In the genomic region with DNA sequence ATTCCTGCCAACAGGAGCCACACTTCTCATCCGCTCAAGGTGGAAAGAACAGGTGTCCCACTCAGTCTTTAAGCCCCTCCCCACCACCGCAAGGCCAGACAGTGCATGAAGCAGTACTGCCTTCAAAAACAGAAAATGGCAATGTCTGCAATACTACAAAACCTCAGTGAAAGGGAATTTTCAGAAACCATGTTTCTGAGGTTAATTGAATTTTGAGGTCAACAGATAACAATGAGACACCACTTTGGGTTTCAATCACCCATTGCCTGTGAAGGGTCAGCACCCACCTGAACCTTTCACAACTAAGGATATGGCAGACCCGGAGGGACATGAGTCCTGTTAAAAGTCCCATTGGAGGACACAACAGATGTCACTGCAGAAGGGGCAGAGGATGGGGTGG, we compare ENCODE assay signal across 16 cellular contexts. TPM values are rescaled to one million over a fixed set of nuclear protein-coding genes. Genes with fewer than 3 reads are reported as not detected.
A peak's percentile ranks its signal among the peaks of the same experiment; 100 is the strongest.
DNase-seq lines count a peak whose midpoint lies in the region; ATAC-seq and TF ChIP-seq lines count a peak whose summit lies in the region.
"Had no signal": no experiment of that assay in that cellular context is flagged by ENCODE, and none has a peak within 500 bp of the region (broad histone marks: within the 10 kb centered on the region; RNA-seq: fewer than 3 reads in every experiment).

No MANE protein-coding gene starts in this region.

- H3K23ac ChIP-seq in mesenchymal stem cell (ENCODE audit: low read length in 2 of 2): no peak overlapping the region

- H3K36me3 ChIP-seq in CD4-positive, alpha-beta memory T cell (ENCODE audit: insufficient read depth, low read length): peaks cover 31% of the 10 kb centered on the region
- H3K36me3 ChIP-seq in SJCRH30: no peaks in the 10 kb centered on the region
- no peaks in the 10 kb centered on the region for H3K36me3 ChIP-seq in mesenchymal stem cell (ENCODE audit: control insufficient read depth in 1 of 2, insufficient read depth in 2 of 2, low read depth in 1 of 2, low read length in 2 of 2)
- H3K36me3 ChIP-seq: suprapubic skin had no signal

- H3K9me3 Mint-ChIP-seq in CD4-positive, alpha-beta memory T cell: no peaks in the 10 kb centered on the region
- no peaks in the 10 kb centered on the region for H3K9me3 Mint-ChIP-seq in activated B cell treated with CpG ODN at 0.5 μM for 24 hours
- no peaks in the 10 kb centered on the region for H3K9me3 Mint-ChIP-seq in mesothelial cell of epicardium

- peak overlapping the region; percentile 24 for H3K27ac ChIP-seq in CD4-positive, alpha-beta memory T cell (ENCODE audit: low read depth, low read length)
- H3K27ac ChIP-seq in SJCRH30 (no peak overlapping the region), mesenchymal stem cell (ENCODE audit: low read length, poor library complexity, severe bottlenecking) (no peak overlapping the region)
- H3K27ac ChIP-seq: BLaER1 treated with 17β-estradiol and CSF1 and Interleukin-3, amounts not matched to agents 10 nM and 100 nM; hepatocyte; parathyroid adenoma; suprapubic skin had no signal

- peak; percentile 40 for ATAC-seq in GM18909 (IDR thresholded peaks at IDR 0.05; ENCODE audit: poor library complexity, unreplicated experiment)
- ATAC-seq in HG02938 (IDR thresholded peaks at IDR 0.05; ENCODE audit: unreplicated experiment): peak; percentile 29
- no peak for ATAC-seq in activated B cell treated with CpG ODN at 0.5 μM for 24 hours (ENCODE audit: low read depth)
- ATAC-seq in left colon: no peak

- intact Hi-C loops in CD4-positive, alpha-beta memory T cell (cut with micrococcal nuclease): no loop called here
- intact Hi-C loops in activated B cell treated with CpG ODN at 0.5 μM for 24 hours (cut with micrococcal nuclease) (no loop called here), left colon (cut with DNase I, micrococcal nuclease) (no loop called here)

- POLR2A ChIA-PET in CD4-positive, alpha-beta memory T cell (lab: Charles Lee; ENCODE audit: partially characterized antibody): interaction anchor here (0.6 kb wide), 1 partner anchor 139 kb away, joined by 3 read pairs; no protein-coding TSS in a partner anchor
- POLR2A ChIA-PET in activated B cell treated with CpG ODN at 0.5 μM for 24 hours (lab: Charles Lee): no interaction called here

- no peak overlapping the region for H3K4ac ChIP-seq in mesenchymal stem cell (ENCODE audit: low read depth in 1 of 2, low read length in 2 of 2)

- no peak overlapping the region for H2BK12ac ChIP-seq in mesenchymal stem cell (ENCODE audit: low read length in 2 of 2)

- no peaks in the 10 kb centered on the region for H3K9me3 ChIP-seq in CD4-positive, alpha-beta memory T cell (ENCODE audit: control insufficient read depth in 1 of 2, low read length in 2 of 2)
- H3K9me3 ChIP-seq in SJCRH30 (replicated peaks): no peaks in the 10 kb centered on the region
- H3K9me3 ChIP-seq in mesenchymal stem cell (ENCODE audit: control insufficient read depth, low read length): no peaks in the 10 kb centered on the region
- H3K9me3 ChIP-seq: suprapubic skin had no signal

- H3K4me2 ChIP-seq in mesenchymal stem cell (ENCODE audit: low read length, poor library complexity, severe bottlenecking): no peak overlapping the region
- H3K4me2 ChIP-seq: hepatocyte had no signal

- peak overlapping the region; percentile 68 to 92 (median 88) for H3K27ac Mint-ChIP-seq in CD4-positive, alpha-beta memory T cell
- H3K27ac Mint-ChIP-seq in activated B cell treated with CpG ODN at 0.5 μM for 24 hours (peak overlapping the region; percentile 91), mesothelial cell of epicardium (no peak overlapping the region)

- peak in 1 of 5 donors; percentile 68 for DNase-seq in CD4-positive, alpha-beta memory T cell
- DNase-seq in activated B cell treated with CpG ODN at 0.5 μM for 24 hours (no peak), SJCRH30 (no peak), left colon (no peak), mesenchymal stem cell (no peak), mesothelial cell of epicardium (ENCODE audit: low spot score in 2 of 2, unreplicated experiment in 2 of 2) (no peak)
- DNase-seq: activated CD4-positive, alpha-beta T cell treated with anti-CD3 and anti-CD28 coated beads, Interleukin-2, amount 50 U/mL, for 4 hours; NCI-H510A treated with DMSO at 0.1 percent for 48 hours had no signal

- H3K4me1 Mint-ChIP-seq in CD4-positive, alpha-beta memory T cell: peaks cover 46 to 87% (median 71%) of the 10 kb centered on the region in 4 donors
- peaks cover 94% of the 10 kb centered on the region for H3K4me1 Mint-ChIP-seq in activated B cell treated with CpG ODN at 0.5 μM for 24 hours
- H3K4me1 Mint-ChIP-seq in mesothelial cell of epicardium: no peaks in the 10 kb centered on the region

- no peak overlapping the region for H4K8ac ChIP-seq in mesenchymal stem cell (ENCODE audit: low read length)

- H3K4me1 ChIP-seq in CD4-positive, alpha-beta memory T cell (ENCODE audit: insufficient read depth, low read length): peaks cover 93% of the 10 kb centered on the region
- H3K4me1 ChIP-seq in SJCRH30: peaks cover 6% of the 10 kb centered on the region
- peaks cover 8% of the 10 kb centered on the region for H3K4me1 ChIP-seq in mesenchymal stem cell (ENCODE audit: control insufficient read depth, insufficient read depth, low read depth, low read length)

- no peak overlapping the region for H2AFZ ChIP-seq in mesenchymal stem cell (ENCODE audit: low read depth, low read length)
- H2AFZ ChIP-seq: hepatocyte, parathyroid adenoma had no signal

- H2BK15ac ChIP-seq in mesenchymal stem cell (ENCODE audit: low read depth, poor library complexity, severe bottlenecking): no peak overlapping the region

- H3K18ac ChIP-seq in mesenchymal stem cell (ENCODE audit: low read depth in 1 of 2, low read length in 2 of 2): no peak overlapping the region

- H3K9ac ChIP-seq in mesenchymal stem cell (ENCODE audit: low read length): no peak overlapping the region
- H3K9ac ChIP-seq: BLaER1 treated with 17β-estradiol and CSF1 and Interleukin-3, amounts not matched to agents 10 nM and 100 nM; parathyroid adenoma had no signal

- TF ChIP-seq CTCF in activated B cell treated with CpG ODN at 0.5 μM for 24 hours (IDR thresholded peaks at IDR 0.05) (no peak), mesothelial cell of epicardium (IDR thresholded peaks at IDR 0.05; ENCODE audit: unreplicated experiment) (no peak)

- peak overlapping the region in 7 of 8 donors; percentile 18 to 83 (median 63) for H3K4me3 Mint-ChIP-seq in CD4-positive, alpha-beta memory T cell
- H3K4me3 Mint-ChIP-seq in activated B cell treated with CpG ODN at 0.5 μM for 24 hours (peak overlapping the region; percentile 81), mesothelial cell of epicardium (no peak overlapping the region)

- no peaks in the 10 kb centered on the region for H3K79me1 ChIP-seq in mesenchymal stem cell (replicated peaks; ENCODE audit: low read length, poor library complexity, severe bottlenecking)

- no peaks in the 10 kb centered on the region for H3K27me3 Mint-ChIP-seq in CD4-positive, alpha-beta memory T cell
- H3K27me3 Mint-ChIP-seq in activated B cell treated with CpG ODN at 0.5 μM for 24 hours: no peaks in the 10 kb centered on the region
- H3K27me3 Mint-ChIP-seq in mesothelial cell of epicardium (ENCODE audit: low read depth): peaks cover 1% of the 10 kb centered on the region

- no peaks in the 10 kb centered on the region for H3K27me3 ChIP-seq in CD4-positive, alpha-beta memory T cell (ENCODE audit: insufficient read depth, low read length)
- no peaks in the 10 kb centered on the region for H3K27me3 ChIP-seq in SJCRH30
- peaks cover 8 to 43% of the 10 kb centered on the region in 2 experiments for H3K27me3 ChIP-seq in mesenchymal stem cell (ENCODE audit: control insufficient read depth in 1 of 2, insufficient read depth in 1 of 2, low read length in 2 of 2)
- H3K27me3 ChIP-seq: BLaER1 treated with 17β-estradiol and CSF1 and Interleukin-3, amounts not matched to agents 10 nM and 100 nM; hepatocyte; suprapubic skin had no signal

- 57% methylated on average over 3 of the region's 3 CpGs for WGBS in mesenchymal stem cell

- no peak overlapping the region for H2BK120ac ChIP-seq in mesenchymal stem cell (ENCODE audit: low read depth, low read length)

- H3K4me3 ChIP-seq in CD4-positive, alpha-beta memory T cell (ENCODE audit: low read length in 2 of 2): no peak overlapping the region
- H3K4me3 ChIP-seq in SJCRH30 (no peak overlapping the region), mesenchymal stem cell (ENCODE audit: insufficient read depth in 1 of 2, low read depth in 1 of 2, low read length in 2 of 2) (no peak overlapping the region)
- H3K4me3 ChIP-seq: BLaER1 treated with 17β-estradiol and CSF1 and Interleukin-3, amounts not matched to agents 10 nM and 100 nM; hepatocyte; lung; suprapubic skin had no signal

- no peak overlapping the region for H2BK5ac ChIP-seq in mesenchymal stem cell (ENCODE audit: low read depth, low read length, poor library complexity, severe bottlenecking)

- no peak overlapping the region for H2AK5ac ChIP-seq in mesenchymal stem cell (ENCODE audit: low read length, severe bottlenecking)

- CTCF ChIA-PET in CD4-positive, alpha-beta memory T cell (lab: Charles Lee; ENCODE audit: partially characterized antibody): interaction anchor here (4.3 kb wide), 1 partner anchor 45 kb away, joined by 45 read pairs; no protein-coding TSS in a partner anchor
- CTCF ChIA-PET in activated B cell treated with CpG ODN at 0.5 μM for 24 hours (lab: Charles Lee): interaction anchor here (0.7 to 1.3 kb wide), 2 partner anchors 39 to 45 kb away, joined by 3 to 4 read pairs; no protein-coding TSS in a partner anchor

- H3K14ac ChIP-seq in mesenchymal stem cell (ENCODE audit: low read length in 2 of 2): no peak overlapping the region

- peaks cover 41 to 70% of the 10 kb centered on the region in 2 donors for H3K36me3 Mint-ChIP-seq in CD4-positive, alpha-beta memory T cell
- H3K36me3 Mint-ChIP-seq in activated B cell treated with CpG ODN at 0.5 μM for 24 hours (ENCODE audit: low read depth) (peaks cover 72% of the 10 kb centered on the region), mesothelial cell of epicardium (no peaks in the 10 kb centered on the region)

- no peak overlapping the region for H4K91ac ChIP-seq in mesenchymal stem cell (ENCODE audit: low read length)

RNA-seq across cellular contexts. Expression of a gene that starts 13.0 kb away (rescaled TPM):
- total RNA-seq in CD4-positive, alpha-beta memory T cell: 100 to 1,000 TPM in 1 of 2 experiments, 10 to 100 TPM in 1; 91.5 to 106 TPM
- 1 to 10 TPM; 3.1 to 9.8 TPM for polyA plus RNA-seq in CD4-positive, alpha-beta memory T cell
- 184 and 225 TPM in 2 replicates for total RNA-seq in activated B cell treated with CpG ODN at 0.5 μM for 24 hours
- total RNA-seq in SJCRH30 (2014; rRNA removed; shearing (Covaris generic)): not detected in 2 replicates
- total RNA-seq in left colon: 1 to 10 TPM; 4.3 to 8.7 TPM
- polyA plus RNA-seq in mesenchymal stem cell (2013, experiment 1 of 2): 0.04 TPM
- 0.04 TPM for polyA plus RNA-seq in mesenchymal stem cell (2013, experiment 2 of 2)
- total RNA-seq in mesothelial cell of epicardium: 0.44 to 0.72 TPM (median 0.47 TPM) in 3 replicates
- total RNA-seq: SK-MEL-5 had no signal

Comparison
In these comparisons a context has a peak if more than half of its experiments do, and no peak if none do; other contexts are left out.
1. ATAC-seq: peak in GM18909 (single experiment) and HG02938 (single experiment); none in activated B cell treated with CpG ODN at 0.5 μM for 24 hours (single experiment) and left colon (single experiment).
2. RNA of a gene that starts 13.0 kb away (total RNA-seq): 184 to 225 TPM in activated B cell treated with CpG ODN at 0.5 μM for 24 hours and 91.5 to 106 TPM in CD4-positive, alpha-beta memory T cell; 4.3 to 8.7 TPM in left colon, 0.44 to 0.72 TPM in mesothelial cell of epicardium and not detected in SJCRH30; every median in the first group is over 4 times any median in the second.